Comparison of ENCODE assay signal across 8 cellular contexts in genomic region chr1:92831762-92832536, GRCh38. TPM values are rescaled to one million over a fixed set of nuclear protein-coding genes. Genes with fewer than 3 reads are reported as not detected.
DNase-seq lines count a peak whose midpoint lies in the region; ATAC-seq lines count a peak whose summit lies in the region.

TSS of gene RPL5 (plus strand) at chr1:92832040. CDS start at chr1:92832115, 75 bp downstream.

- POLR2A ChIA-PET in activated CD4-positive, alpha-beta T cell treated with anti-CD3 and anti-CD28 coated beads, Interleukin-2, amount 10 ng/mL, durations not matched to agents 7 days and 5 days (lab: Charles Lee) = interaction anchor here (0.5 to 0.9 kb wide), 4 partner anchors 9 to 614 kb away, joined by 3 to 5 read pairs (median 4); no protein-coding TSS in a partner anchor

- ATAC-seq in GM19351 (IDR thresholded peaks at IDR 0.05; ENCODE audit: unreplicated experiment) = peak; percentile 84
- peak; percentile 94 for ATAC-seq in HG03521 (IDR thresholded peaks at IDR 0.05; ENCODE audit: unreplicated experiment)
- peak; percentile 96 for ATAC-seq in left lobe of liver

- H3K27me3 Mint-ChIP-seq in activated CD4-positive, alpha-beta T cell treated with anti-CD3 and anti-CD28 coated beads, Interleukin-2, amount 10 ng/mL, durations not matched to agents 7 days and 5 days = no peaks in the 10 kb centered on the region

- CTCF ChIA-PET in activated CD4-positive, alpha-beta T cell treated with anti-CD3 and anti-CD28 coated beads, Interleukin-2, amount 10 ng/mL, durations not matched to agents 7 days and 5 days (lab: Charles Lee) = interaction anchor here (0.5 to 2.5 kb wide), 27 partner anchors 9 to 1313 kb away, joined by 3 to 15 read pairs (median 4); partner anchors contain the start of gene DIPK1A

- H3K36me3 Mint-ChIP-seq in activated CD4-positive, alpha-beta T cell treated with anti-CD3 and anti-CD28 coated beads, Interleukin-2, amount 10 ng/mL, durations not matched to agents 7 days and 5 days (ENCODE audit: low read depth) = peaks cover 47% of the 10 kb centered on the region

- H3K27ac Mint-ChIP-seq in activated CD4-positive, alpha-beta T cell treated with anti-CD3 and anti-CD28 coated beads, Interleukin-2, amount 10 ng/mL, durations not matched to agents 7 days and 5 days = peak within 1 kb of the TSS; percentile 97

- H3K9me3 Mint-ChIP-seq in activated CD4-positive, alpha-beta T cell treated with anti-CD3 and anti-CD28 coated beads, Interleukin-2, amount 10 ng/mL, durations not matched to agents 7 days and 5 days = no peaks in the 10 kb centered on the region

- DNase-seq in CD1c-positive myeloid dendritic cell (ENCODE audit: extremely low spot score) = peak; percentile 99
- DNase-seq in NCI-H69 (lab: John Stamatoyannopoulos, UW) = peak; percentile 94
- peak; percentile 98 for DNase-seq in activated CD4-positive, alpha-beta T cell treated with anti-CD3 and anti-CD28 coated beads, Interleukin-2, amount 10 ng/mL, durations not matched to agents 7 days and 5 days
- DNase-seq in dedifferentiated amniotic fluid mesenchymal stem cell (ENCODE audit: extremely low spot score) = peak; percentile 97
- peak; percentile 98 for DNase-seq in left lobe of liver (ENCODE audit: low spot score)
- DNase-seq in stimulated activated CD4-positive, alpha-beta T cell treated with anti-CD3 and anti-CD28 coated beads, Interleukin-2, amount 100 ng/mL, for 4 hours (ENCODE audit: low read depth) = peak; percentile 95

- H3K4me3 Mint-ChIP-seq in activated CD4-positive, alpha-beta T cell treated with anti-CD3 and anti-CD28 coated beads, Interleukin-2, amount 10 ng/mL, durations not matched to agents 7 days and 5 days = peak within 1 kb of the TSS; percentile 99

- peaks cover 45% of the 10 kb centered on the region for H3K4me1 Mint-ChIP-seq in activated CD4-positive, alpha-beta T cell treated with anti-CD3 and anti-CD28 coated beads, Interleukin-2, amount 10 ng/mL, durations not matched to agents 7 days and 5 days

RNA-seq across cellular contexts. Expression of gene RPL5, which starts in this region (rescaled TPM):
- total RNA-seq in activated CD4-positive, alpha-beta T cell treated with anti-CD3 and anti-CD28 coated beads, Interleukin-2, amount 10 ng/mL, durations not matched to agents 7 days and 5 days = 100 to 1,000 TPM; 721 to 748 TPM
- total RNA-seq in left lobe of liver = 252 TPM

Comparison
In these comparisons a context has a peak if more than half of its experiments do, and no peak if none do; other contexts are left out.
1. Peak in every context shown above with its lines: DNase-seq and ATAC-seq.